Comparison of ENCODE assay signal across 8 cellular contexts in genomic region chrX:23699636-23700194, GRCh38.
A peak's percentile ranks its signal among the peaks of the same experiment; 100 is the strongest.
DNase-seq lines count a peak whose midpoint lies in the region; TF ChIP-seq lines count a peak whose summit lies in the region.

No MANE protein-coding gene starts in this region.

- H3K27me3 ChIP-seq in neutrophil = no peaks in the 10 kb centered on the region

- TF ChIP-seq CTCF in NB4 (IDR thresholded peaks at IDR 0.05; ENCODE audit: low read depth, low read length) = no peak
- no peak for TF ChIP-seq CTCF in cardiac fibroblast (IDR thresholded peaks at IDR 0.05; ENCODE audit: low read depth, low read length)
- no peak for TF ChIP-seq CTCF in neutrophil (IDR thresholded peaks at IDR 0.05)

- peak overlapping the region; percentile 35 for H3K27ac ChIP-seq in neutrophil

- DNase-seq in GM19238 (ENCODE audit: insufficient read length, low spot score) (peak; percentile 18), NB4 (ENCODE audit: low read depth) (peak; percentile 52), cardiac fibroblast (ENCODE audit: low read depth in 2 of 2) (peak; percentile 38 to 48), NCI-H2029 (lab: John Stamatoyannopoulos, UW) (no peak), foreskin melanocyte (no peak), retina (no peak), NCI-H1694 treated with DMSO at 0.1 percent for 48 hours (lab: John Stamatoyannopoulos, UW) (no peak)

- H3K4me1 ChIP-seq in neutrophil (ENCODE audit: control insufficient read depth in 1 of 2, insufficient read depth in 1 of 2, low read depth in 1 of 2, low read length in 1 of 2) = no peaks in the 10 kb centered on the region

- no peak for TF ChIP-seq POLR2A in NB4 (IDR thresholded peaks at IDR 0.05; ENCODE audit: extremely low read depth, insufficient read length)

- H3K4me3 ChIP-seq in NB4 (ENCODE audit: low read depth, low read length) = peak overlapping the region; percentile 43
- peak overlapping the region in 1 of 2 donors; percentile 5 for H3K4me3 ChIP-seq in cardiac fibroblast (replicated peaks in 1 of 2; ENCODE audit: low read depth in 2 of 2, low read length in 2 of 2)
- H3K4me3 ChIP-seq in neutrophil (ENCODE audit: low read depth in 1 of 2, low read length in 1 of 2) = no peak overlapping the region

- peaks cover 29% of the 10 kb centered on the region for H3K36me3 ChIP-seq in neutrophil

- H3K9me3 ChIP-seq in neutrophil = no peaks in the 10 kb centered on the region

Comparison
In these comparisons a context has a peak if more than half of its experiments do, and no peak if none do; other contexts are left out.
1. DNase-seq: peak in GM19238 (single experiment), NB4 (single experiment) and cardiac fibroblast (2 of 2); none in NCI-H2029 (single experiment), foreskin melanocyte (single experiment), retina (single experiment) and NCI-H1694 treated with DMSO at 0.1 percent for 48 hours (single experiment).